ENCODE assay signal across 1 cellular context in the genomic region with DNA sequence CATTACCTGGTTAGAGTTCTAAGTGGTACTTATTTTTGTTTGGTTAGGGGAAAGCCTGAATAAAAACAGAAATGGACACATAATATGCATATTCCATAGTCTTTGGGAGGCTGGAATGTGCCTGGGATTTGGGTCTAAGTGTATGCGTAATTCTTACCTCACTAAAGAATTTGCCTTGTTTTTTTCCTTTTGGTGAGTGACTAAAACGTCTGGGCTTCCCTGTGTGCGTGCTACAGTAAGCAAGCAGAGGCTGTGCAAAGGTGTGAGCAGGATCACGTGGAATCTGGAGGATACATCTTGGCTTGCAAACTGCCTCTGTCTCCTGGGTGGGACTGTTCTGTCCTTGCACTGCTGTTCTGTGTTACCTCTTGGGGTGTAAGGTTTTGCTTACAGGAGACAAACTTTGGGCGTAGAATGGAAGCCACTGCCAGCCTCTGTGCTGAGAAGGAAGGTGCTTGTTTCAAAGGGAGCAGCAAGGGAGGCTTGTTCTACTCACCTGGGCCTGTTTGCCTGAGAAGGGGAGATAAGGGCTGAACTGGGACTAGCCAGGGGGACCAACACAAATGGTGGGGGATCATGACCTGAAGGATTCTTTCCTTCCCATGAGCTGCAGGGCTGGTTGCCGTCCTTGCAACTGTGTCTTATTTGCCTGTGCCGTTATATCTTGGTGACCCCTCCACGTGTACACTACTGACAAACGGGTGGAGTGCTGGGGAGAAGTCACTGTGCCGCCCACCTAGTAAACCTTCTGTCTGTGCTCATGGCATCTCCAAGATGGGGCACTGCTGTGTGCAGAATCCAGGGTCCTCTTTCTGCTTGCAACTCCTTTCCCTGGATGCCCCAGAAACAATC.
TF ChIP-seq lines count a peak whose summit lies in the region.

No MANE protein-coding gene starts in this region.

TF ChIP-seq in K562, 482 proteins besides CTCF, POLR2A, EP300 and RAD21 (continued from another document and continues in another):
- TF ChIP-seq, protein P1, sequence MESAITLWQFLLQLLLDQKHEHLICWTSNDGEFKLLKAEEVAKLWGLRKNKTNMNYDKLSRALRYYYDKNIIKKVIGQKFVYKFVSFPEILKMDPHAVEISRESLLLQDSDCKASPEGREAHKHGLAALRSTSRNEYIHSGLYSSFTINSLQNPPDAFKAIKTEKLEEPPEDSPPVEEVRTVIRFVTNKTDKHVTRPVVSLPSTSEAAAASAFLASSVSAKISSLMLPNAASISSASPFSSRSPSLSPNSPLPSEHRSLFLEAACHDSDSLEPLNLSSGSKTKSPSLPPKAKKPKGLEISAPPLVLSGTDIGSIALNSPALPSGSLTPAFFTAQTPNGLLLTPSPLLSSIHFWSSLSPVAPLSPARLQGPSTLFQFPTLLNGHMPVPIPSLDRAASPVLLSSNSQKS (CRISPR knock-in tag; IDR thresholded peaks at IDR 0.05): peak; percentile 26; the same call in 1 of the 2 replicates
- TF ChIP-seq NELFE (IDR thresholded peaks at IDR 0.05; ENCODE audit: insufficient read depth, insufficient read length) (peak; percentile 54), HMG20A (CRISPR knock-in tag; conservative IDR thresholded peaks at IDR 0.05) (0 out of 2 replicates have a peak, but pooled peaks have one; percentile 3), BMI1 (IDR thresholded peaks at IDR 0.05; ENCODE audit: low read length) (no peak), GABPB1 (CRISPR knock-in tag; IDR thresholded peaks at IDR 0.05) (no peak), NR2F6 (CRISPR knock-in tag; IDR thresholded peaks at IDR 0.05) (peak; percentile 28; the same call in 1 of the 2 replicates), JUN (IDR thresholded peaks at IDR 0.05; ENCODE audit: borderline replicate concordance, low read depth, low read length) (no peak), JUN (CRISPR knock-in tag; IDR thresholded peaks at IDR 0.05; ENCODE audit: borderline replicate concordance) (no peak), FOXA1 (IDR thresholded peaks at IDR 0.05; ENCODE audit: borderline replicate concordance) (no peak), ZNF507 (tag; conservative IDR thresholded peaks at IDR 0.05) (no peak), PML (IDR thresholded peaks at IDR 0.05; ENCODE audit: low read length) (peak; percentile 93), NBN (IDR thresholded peaks at IDR 0.05; ENCODE audit: low read depth) (0 out of 2 replicates have a peak, but pooled peaks have one; percentile 25), CREB1 (IDR thresholded peaks at IDR 0.05) (no peak; the same call in none of the 2 replicates), CREB1 (CRISPR knock-in tag; IDR thresholded peaks at IDR 0.05) (no peak), ZNF696 (CRISPR knock-in tag; conservative IDR thresholded peaks at IDR 0.05) (peak; percentile 1; the same call in 1 of the 2 replicates), ZNF77 (CRISPR knock-in tag; IDR thresholded peaks at IDR 0.05) (peak; percentile 91; the same call in 1 of the 2 replicates), GATAD2A (IDR thresholded peaks at IDR 0.05) (no peak), NFATC3 (IDR thresholded peaks at IDR 0.05) (peak; percentile 24; the same call in 1 of the 2 replicates), ZNF780A (CRISPR knock-in tag; IDR thresholded peaks at IDR 0.05) (peak; percentile 83), ZNF282 (CRISPR knock-in tag; IDR thresholded peaks at IDR 0.05) (peak; percentile 81; the same call in 1 of the 2 replicates), SMC3 (conservative IDR thresholded peaks at IDR 0.05; ENCODE audit: insufficient read depth, low read depth, low read length) (peak; percentile 0; the same call in 1 of the 2 replicates), FOXK2 (conservative IDR thresholded peaks at IDR 0.05 in 1 of 2, IDR thresholded peaks at IDR 0.05 in 1 of 2; ENCODE audit: low read depth in 2 of 2) (0 out of 4 replicates have a peak, but pooled peaks of 1 of the 2 experiments have one; percentile 11), CBX3 (IDR thresholded peaks at IDR 0.05; ENCODE audit: borderline replicate concordance in 1 of 2, low read length in 2 of 2) (0 out of 3 replicates have a peak, but pooled peaks of 1 of the 2 experiments have one; percentile 45), SRF (CRISPR knock-in tag; IDR thresholded peaks at IDR 0.05) (peak; percentile 49 to 54; a peak in 1 of 4 replicates), PRPF4 (IDR thresholded peaks at IDR 0.05; ENCODE audit: insufficient read depth, low read depth, low read length, poor library complexity, severe bottlenecking) (peak; percentile 48), POU5F1 (IDR thresholded peaks at IDR 0.05; ENCODE audit: borderline replicate concordance, low read depth, low read length, partially characterized antibody) (no peak), POLR2AphosphoS5 (IDR thresholded peaks at IDR 0.05; ENCODE audit: control insufficient read depth, insufficient read depth, low read depth, low read length) (peak; percentile 96), IFI16 (CRISPR knock-in tag; IDR thresholded peaks at IDR 0.05) (no peak), ZNF668 (CRISPR knock-in tag; IDR thresholded peaks at IDR 0.05) (no peak), SNRNP70 (optimal IDR thresholded peaks at IDR 0.05; ENCODE audit: low read depth, low read length) (peak; percentile 89)
- TF ChIP-seq, protein P2, sequence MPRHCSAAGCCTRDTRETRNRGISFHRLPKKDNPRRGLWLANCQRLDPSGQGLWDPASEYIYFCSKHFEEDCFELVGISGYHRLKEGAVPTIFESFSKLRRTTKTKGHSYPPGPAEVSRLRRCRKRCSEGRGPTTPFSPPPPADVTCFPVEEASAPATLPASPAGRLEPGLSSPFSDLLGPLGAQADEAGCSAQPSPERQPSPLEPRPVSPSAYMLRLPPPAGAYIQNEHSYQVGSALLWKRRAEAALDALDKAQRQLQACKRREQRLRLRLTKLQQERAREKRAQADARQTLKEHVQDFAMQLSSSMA (CRISPR knock-in tag; IDR thresholded peaks at IDR 0.05): peak; percentile 56; the same call in 1 of the 2 replicates
- TF ChIP-seq, protein P3, sequence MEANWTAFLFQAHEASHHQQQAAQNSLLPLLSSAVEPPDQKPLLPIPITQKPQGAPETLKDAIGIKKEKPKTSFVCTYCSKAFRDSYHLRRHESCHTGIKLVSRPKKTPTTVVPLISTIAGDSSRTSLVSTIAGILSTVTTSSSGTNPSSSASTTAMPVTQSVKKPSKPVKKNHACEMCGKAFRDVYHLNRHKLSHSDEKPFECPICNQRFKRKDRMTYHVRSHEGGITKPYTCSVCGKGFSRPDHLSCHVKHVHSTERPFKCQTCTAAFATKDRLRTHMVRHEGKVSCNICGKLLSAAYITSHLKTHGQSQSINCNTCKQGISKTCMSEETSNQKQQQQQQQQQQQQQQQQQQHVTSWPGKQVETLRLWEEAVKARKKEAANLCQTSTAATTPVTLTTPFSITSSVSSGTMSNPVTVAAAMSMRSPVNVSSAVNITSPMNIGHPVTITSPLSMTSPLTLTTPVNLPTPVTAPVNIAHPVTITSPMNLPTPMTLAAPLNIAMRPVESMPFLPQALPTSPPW (CRISPR knock-in tag; IDR thresholded peaks at IDR 0.05): no peak
- TF ChIP-seq, protein P4, sequence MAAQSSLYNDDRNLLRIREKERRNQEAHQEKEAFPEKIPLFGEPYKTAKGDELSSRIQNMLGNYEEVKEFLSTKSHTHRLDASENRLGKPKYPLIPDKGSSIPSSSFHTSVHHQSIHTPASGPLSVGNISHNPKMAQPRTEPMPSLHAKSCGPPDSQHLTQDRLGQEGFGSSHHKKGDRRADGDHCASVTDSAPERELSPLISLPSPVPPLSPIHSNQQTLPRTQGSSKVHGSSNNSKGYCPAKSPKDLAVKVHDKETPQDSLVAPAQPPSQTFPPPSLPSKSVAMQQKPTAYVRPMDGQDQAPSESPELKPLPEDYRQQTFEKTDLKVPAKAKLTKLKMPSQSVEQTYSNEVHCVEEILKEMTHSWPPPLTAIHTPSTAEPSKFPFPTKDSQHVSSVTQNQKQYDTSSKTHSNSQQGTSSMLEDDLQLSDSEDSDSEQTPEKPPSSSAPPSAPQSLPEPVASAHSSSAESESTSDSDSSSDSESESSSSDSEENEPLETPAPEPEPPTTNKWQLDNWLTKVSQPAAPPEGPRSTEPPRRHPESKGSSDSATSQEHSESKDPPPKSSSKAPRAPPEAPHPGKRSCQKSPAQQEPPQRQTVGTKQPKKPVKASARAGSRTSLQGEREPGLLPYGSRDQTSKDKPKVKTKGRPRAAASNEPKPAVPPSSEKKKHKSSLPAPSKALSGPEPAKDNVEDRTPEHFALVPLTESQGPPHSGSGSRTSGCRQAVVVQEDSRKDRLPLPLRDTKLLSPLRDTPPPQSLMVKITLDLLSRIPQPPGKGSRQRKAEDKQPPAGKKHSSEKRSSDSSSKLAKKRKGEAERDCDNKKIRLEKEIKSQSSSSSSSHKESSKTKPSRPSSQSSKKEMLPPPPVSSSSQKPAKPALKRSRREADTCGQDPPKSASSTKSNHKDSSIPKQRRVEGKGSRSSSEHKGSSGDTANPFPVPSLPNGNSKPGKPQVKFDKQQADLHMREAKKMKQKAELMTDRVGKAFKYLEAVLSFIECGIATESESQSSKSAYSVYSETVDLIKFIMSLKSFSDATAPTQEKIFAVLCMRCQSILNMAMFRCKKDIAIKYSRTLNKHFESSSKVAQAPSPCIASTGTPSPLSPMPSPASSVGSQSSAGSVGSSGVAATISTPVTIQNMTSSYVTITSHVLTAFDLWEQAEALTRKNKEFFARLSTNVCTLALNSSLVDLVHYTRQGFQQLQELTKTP (IDR thresholded peaks at IDR 0.05; ENCODE audit: low read depth in 1 of 2, partially characterized antibody in 2 of 2): peak in 1 of 2 experiments; percentile 60
- TF ChIP-seq, protein P5, sequence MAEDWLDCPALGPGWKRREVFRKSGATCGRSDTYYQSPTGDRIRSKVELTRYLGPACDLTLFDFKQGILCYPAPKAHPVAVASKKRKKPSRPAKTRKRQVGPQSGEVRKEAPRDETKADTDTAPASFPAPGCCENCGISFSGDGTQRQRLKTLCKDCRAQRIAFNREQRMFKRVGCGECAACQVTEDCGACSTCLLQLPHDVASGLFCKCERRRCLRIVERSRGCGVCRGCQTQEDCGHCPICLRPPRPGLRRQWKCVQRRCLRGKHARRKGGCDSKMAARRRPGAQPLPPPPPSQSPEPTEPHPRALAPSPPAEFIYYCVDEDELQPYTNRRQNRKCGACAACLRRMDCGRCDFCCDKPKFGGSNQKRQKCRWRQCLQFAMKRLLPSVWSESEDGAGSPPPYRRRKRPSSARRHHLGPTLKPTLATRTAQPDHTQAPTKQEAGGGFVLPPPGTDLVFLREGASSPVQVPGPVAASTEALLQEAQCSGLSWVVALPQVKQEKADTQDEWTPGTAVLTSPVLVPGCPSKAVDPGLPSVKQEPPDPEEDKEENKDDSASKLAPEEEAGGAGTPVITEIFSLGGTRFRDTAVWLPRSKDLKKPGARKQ (CRISPR knock-in tag; IDR thresholded peaks at IDR 0.05): no peak
- TF ChIP-seq, protein P6, sequence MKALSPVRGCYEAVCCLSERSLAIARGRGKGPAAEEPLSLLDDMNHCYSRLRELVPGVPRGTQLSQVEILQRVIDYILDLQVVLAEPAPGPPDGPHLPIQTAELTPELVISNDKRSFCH (CRISPR knock-in tag; IDR thresholded peaks at IDR 0.05): no peak
- TF ChIP-seq, protein P6 (tag; IDR thresholded peaks at IDR 0.05): peak; percentile 80; the same call in 1 of the 2 replicates
- TF ChIP-seq, protein P7, sequence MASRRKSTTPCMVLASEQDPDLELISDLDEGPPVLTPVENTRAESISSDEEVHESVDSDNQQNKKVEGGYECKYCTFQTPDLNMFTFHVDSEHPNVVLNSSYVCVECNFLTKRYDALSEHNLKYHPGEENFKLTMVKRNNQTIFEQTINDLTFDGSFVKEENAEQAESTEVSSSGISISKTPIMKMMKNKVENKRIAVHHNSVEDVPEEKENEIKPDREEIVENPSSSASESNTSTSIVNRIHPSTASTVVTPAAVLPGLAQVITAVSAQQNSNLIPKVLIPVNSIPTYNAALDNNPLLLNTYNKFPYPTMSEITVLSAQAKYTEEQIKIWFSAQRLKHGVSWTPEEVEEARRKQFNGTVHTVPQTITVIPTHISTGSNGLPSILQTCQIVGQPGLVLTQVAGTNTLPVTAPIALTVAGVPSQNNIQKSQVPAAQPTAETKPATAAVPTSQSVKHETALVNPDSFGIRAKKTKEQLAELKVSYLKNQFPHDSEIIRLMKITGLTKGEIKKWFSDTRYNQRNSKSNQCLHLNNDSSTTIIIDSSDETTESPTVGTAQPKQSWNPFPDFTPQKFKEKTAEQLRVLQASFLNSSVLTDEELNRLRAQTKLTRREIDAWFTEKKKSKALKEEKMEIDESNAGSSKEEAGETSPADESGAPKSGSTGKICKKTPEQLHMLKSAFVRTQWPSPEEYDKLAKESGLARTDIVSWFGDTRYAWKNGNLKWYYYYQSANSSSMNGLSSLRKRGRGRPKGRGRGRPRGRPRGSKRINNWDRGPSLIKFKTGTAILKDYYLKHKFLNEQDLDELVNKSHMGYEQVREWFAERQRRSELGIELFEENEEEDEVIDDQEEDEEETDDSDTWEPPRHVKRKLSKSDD (conservative IDR thresholded peaks at IDR 0.05; ENCODE audit: low read length): no peak
- TF ChIP-seq, protein P8, sequence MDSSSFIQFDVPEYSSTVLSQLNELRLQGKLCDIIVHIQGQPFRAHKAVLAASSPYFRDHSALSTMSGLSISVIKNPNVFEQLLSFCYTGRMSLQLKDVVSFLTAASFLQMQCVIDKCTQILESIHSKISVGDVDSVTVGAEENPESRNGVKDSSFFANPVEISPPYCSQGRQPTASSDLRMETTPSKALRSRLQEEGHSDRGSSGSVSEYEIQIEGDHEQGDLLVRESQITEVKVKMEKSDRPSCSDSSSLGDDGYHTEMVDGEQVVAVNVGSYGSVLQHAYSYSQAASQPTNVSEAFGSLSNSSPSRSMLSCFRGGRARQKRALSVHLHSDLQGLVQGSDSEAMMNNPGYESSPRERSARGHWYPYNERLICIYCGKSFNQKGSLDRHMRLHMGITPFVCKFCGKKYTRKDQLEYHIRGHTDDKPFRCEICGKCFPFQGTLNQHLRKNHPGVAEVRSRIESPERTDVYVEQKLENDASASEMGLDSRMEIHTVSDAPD (CRISPR knock-in tag; IDR thresholded peaks at IDR 0.05): no peak
- TF ChIP-seq, protein P9, sequence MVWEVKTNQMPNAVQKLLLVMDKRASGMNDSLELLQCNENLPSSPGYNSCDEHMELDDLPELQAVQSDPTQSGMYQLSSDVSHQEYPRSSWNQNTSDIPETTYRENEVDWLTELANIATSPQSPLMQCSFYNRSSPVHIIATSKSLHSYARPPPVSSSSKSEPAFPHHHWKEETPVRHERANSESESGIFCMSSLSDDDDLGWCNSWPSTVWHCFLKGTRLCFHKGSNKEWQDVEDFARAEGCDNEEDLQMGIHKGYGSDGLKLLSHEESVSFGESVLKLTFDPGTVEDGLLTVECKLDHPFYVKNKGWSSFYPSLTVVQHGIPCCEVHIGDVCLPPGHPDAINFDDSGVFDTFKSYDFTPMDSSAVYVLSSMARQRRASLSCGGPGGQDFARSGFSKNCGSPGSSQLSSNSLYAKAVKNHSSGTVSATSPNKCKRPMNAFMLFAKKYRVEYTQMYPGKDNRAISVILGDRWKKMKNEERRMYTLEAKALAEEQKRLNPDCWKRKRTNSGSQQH (CRISPR knock-in tag; IDR thresholded peaks at IDR 0.05): peak; percentile 93
